Comparison of ENCODE assay signal across 8 cellular contexts in the genomic region with DNA sequence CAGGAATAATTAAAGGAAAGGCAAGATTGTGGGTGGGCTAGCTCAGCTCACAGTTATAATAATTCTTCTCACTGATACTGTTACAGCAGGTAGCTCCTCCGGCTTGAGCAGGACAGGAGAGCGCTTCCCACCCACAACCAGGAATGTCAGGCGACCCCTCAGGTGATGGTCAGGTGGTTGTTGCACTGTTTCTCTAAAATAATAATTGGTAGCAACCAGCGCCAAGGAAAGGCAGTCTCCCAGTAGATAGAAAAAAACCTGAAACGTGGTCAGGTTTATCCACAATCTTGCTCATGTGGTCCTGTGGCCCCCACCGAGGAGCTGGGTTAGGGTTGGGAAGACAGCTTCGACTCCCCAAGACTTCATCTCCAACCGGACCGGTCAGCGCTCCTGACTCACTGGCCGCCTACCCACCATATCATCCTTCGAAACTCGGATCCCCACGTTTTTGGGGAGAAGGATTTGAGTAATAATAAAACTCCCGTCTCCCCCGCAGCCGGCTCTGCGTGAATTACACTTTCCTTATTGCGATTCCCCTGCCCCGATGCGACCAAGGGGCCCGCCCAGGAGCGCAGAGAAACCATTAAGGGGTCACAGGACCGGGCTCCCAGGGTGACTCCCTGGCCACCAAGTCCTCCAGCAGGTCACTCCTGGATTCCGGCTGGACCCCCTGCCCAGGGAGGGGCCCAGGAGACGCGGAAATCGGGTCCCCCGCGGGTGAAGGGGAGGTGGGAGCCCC. TPM values are rescaled to one million over a fixed set of nuclear protein-coding genes. Genes with fewer than 3 reads are reported as not detected.
A peak's percentile ranks its signal among the peaks of the same experiment; 100 is the strongest.
DNase-seq lines count a peak whose midpoint lies in the region; ATAC-seq and TF ChIP-seq lines count a peak whose summit lies in the region.
"Not testable (repeated sequence)": the region's sequence is repeated elsewhere in the genome, so short reads cannot be mapped to it uniquely, and the experiment has no call there.

No MANE protein-coding gene starts in this region.

- H3K9ac ChIP-seq in liver (ENCODE audit: low read depth in 1 of 2, low read length in 2 of 2) = peak overlapping the region in 1 of 2 donors; percentile 4

- H3K9me3 ChIP-seq in T-helper 17 cell (ENCODE audit: control insufficient read depth, low read length, poor library complexity, severe bottlenecking); esophagus squamous epithelium; liver (ENCODE audit: control insufficient read depth in 4 of 4, low read length in 3 of 4); upper lobe of left lung: not testable (repeated sequence)

- not testable (repeated sequence) for TF ChIP-seq RAD21 in liver (IDR thresholded peaks at IDR 0.05)

- ATAC-seq in HG03108 (IDR thresholded peaks at IDR 0.05; ENCODE audit: unreplicated experiment) = peak; percentile 2
- not testable (repeated sequence) for ATAC-seq in T-helper 17 cell
- ATAC-seq in upper lobe of left lung (ENCODE audit: low FRiP score in 2 of 2) = peak in 1 of 2 donors; percentile 0

- TF ChIP-seq CTCF in esophagus squamous epithelium (IDR thresholded peaks at IDR 0.05); liver (IDR thresholded peaks at IDR 0.05; ENCODE audit: low read depth, low read length, missing input control); upper lobe of left lung (IDR thresholded peaks at IDR 0.05): not testable (repeated sequence)

- intact Hi-C loops in esophagus squamous epithelium (cut with DNase I) = not testable (repeated sequence)
- intact Hi-C loops in posterior vena cava (cut with DNase I) = loop anchor here in 1 of 2 donors (5.0 kb wide), 1 partner anchor 34 kb away; no protein-coding TSS in a partner anchor

- peaks cover 0 to 24% (median 0%) of the 10 kb centered on the region in 4 donors for H3K27me3 ChIP-seq in esophagus squamous epithelium
- H3K27me3 ChIP-seq in liver (ENCODE audit: control insufficient read depth in 4 of 4, insufficient read depth in 4 of 4, low read length in 3 of 4); upper lobe of left lung: not testable (repeated sequence)

- H3K9me3 Mint-ChIP-seq in activated naive CD8-positive, alpha-beta T cell treated with anti-CD3 and anti-CD28 coated beads for 36 hours = not testable (repeated sequence)

- peak overlapping the region; percentile 91 for H3K4me3 Mint-ChIP-seq in T-helper 17 cell
- H3K4me3 Mint-ChIP-seq in activated naive CD8-positive, alpha-beta T cell treated with anti-CD3 and anti-CD28 coated beads for 36 hours = peak overlapping the region; percentile 92

- TF ChIP-seq POLR2A in esophagus squamous epithelium (IDR thresholded peaks at IDR 0.05); upper lobe of left lung (IDR thresholded peaks at IDR 0.05): not testable (repeated sequence)

- 43 to 57% methylated on average over 5 to 8 of the region's 30 CpGs for WGBS in esophagus squamous epithelium, 2 donors
- WGBS in liver = 33% methylated on average over 15 of the region's 30 CpGs
- 52 to 72% methylated on average over 5 to 10 of the region's 30 CpGs for WGBS in upper lobe of left lung, 2 donors

- not testable (repeated sequence) for TF ChIP-seq EP300 in upper lobe of left lung (IDR thresholded peaks at IDR 0.05)

- H3K27ac Mint-ChIP-seq in T-helper 17 cell = peak overlapping the region; percentile 98
- H3K27ac Mint-ChIP-seq in activated naive CD8-positive, alpha-beta T cell treated with anti-CD3 and anti-CD28 coated beads for 36 hours = peak overlapping the region; percentile 97

- not testable (repeated sequence) for H3K36me3 Mint-ChIP-seq in T-helper 17 cell (ENCODE audit: low read depth)
- H3K36me3 Mint-ChIP-seq in activated naive CD8-positive, alpha-beta T cell treated with anti-CD3 and anti-CD28 coated beads for 36 hours = peaks cover 53% of the 10 kb centered on the region

- H3K27ac ChIP-seq in esophagus squamous epithelium = peak overlapping the region; percentile 46 to 92 (median 88)
- peak overlapping the region; percentile 3 to 92 for H3K27ac ChIP-seq in liver (ENCODE audit: low read depth in 1 of 2, low read length in 2 of 2)
- peak overlapping the region; percentile 61 to 97 (median 94) for H3K27ac ChIP-seq in upper lobe of left lung

- peaks cover 18 to 75% (median 19%) of the 10 kb centered on the region in 3 donors for H3K4me1 ChIP-seq in esophagus squamous epithelium
- peaks cover 0 to 34% (median 14%) of the 10 kb centered on the region in 4 donors for H3K4me1 ChIP-seq in liver (ENCODE audit: control insufficient read depth in 4 of 4, insufficient read depth in 4 of 4, low read length in 3 of 4)
- H3K4me1 ChIP-seq in upper lobe of left lung = peaks cover 30 to 53% (median 35%) of the 10 kb centered on the region in 4 donors

- peak; percentile 48 for DNase-seq in EL
- DNase-seq in T-helper 17 cell; activated naive CD8-positive, alpha-beta T cell treated with anti-CD3 and anti-CD28 coated beads for 36 hours; esophagus squamous epithelium (lab: John Stamatoyannopoulos, UW); upper lobe of left lung: not testable (repeated sequence)
- peak; percentile 69 for DNase-seq in posterior vena cava (ENCODE audit: low spot score)

- H3K4me1 Mint-ChIP-seq in T-helper 17 cell = peaks cover 42% of the 10 kb centered on the region
- peaks cover 30% of the 10 kb centered on the region for H3K4me1 Mint-ChIP-seq in activated naive CD8-positive, alpha-beta T cell treated with anti-CD3 and anti-CD28 coated beads for 36 hours

- H3K27me3 Mint-ChIP-seq in T-helper 17 cell; activated naive CD8-positive, alpha-beta T cell treated with anti-CD3 and anti-CD28 coated beads for 36 hours: not testable (repeated sequence)

- peak overlapping the region in 3 of 4 donors; percentile 30 to 77 (median 55) for H3K4me3 ChIP-seq in esophagus squamous epithelium
- not testable (repeated sequence) for H3K4me3 ChIP-seq in liver (ENCODE audit: low read depth in 1 of 3, low read length in 3 of 3)
- peak overlapping the region in 3 of 4 donors; percentile 13 to 37 (median 24) for H3K4me3 ChIP-seq in upper lobe of left lung

- H3K36me3 ChIP-seq in esophagus squamous epithelium; liver (ENCODE audit: control insufficient read depth in 4 of 4, insufficient read depth in 3 of 4, low read depth in 1 of 4, low read length in 3 of 4); upper lobe of left lung: not testable (repeated sequence)

RNA-seq across cellular contexts. Expression of gene IFITM3, which starts 2.8 kb away (rescaled TPM):
- total RNA-seq in T-helper 17 cell = 10 to 100 TPM in 1 of 2 donors, 1 to 10 TPM in 1; 2.5 to 25.2 TPM
- total RNA-seq in activated naive CD8-positive, alpha-beta T cell treated with anti-CD3 and anti-CD28 coated beads for 36 hours = 10 to 100 TPM; 93.0 to 96.1 TPM
- 100 to 1,000 TPM in 2 of 4 donors, 10 to 100 TPM in 2; 45.3 to 159 (median 113) TPM for total RNA-seq in esophagus squamous epithelium
- 100 to 1,000 TPM in 1 of 2 donors, 10 to 100 TPM in 1; 48.6 to 105 TPM for total RNA-seq in liver
- polyA plus RNA-seq in liver = 1,000 to 10,000 TPM; 2,070 to 2,255 TPM
- total RNA-seq in posterior vena cava = 1,000 to 10,000 TPM; 1,080 to 1,276 TPM
- 100 to 1,000 TPM; 132 to 860 (median 360) TPM for total RNA-seq in upper lobe of left lung

RNA-seq across cellular contexts. Expression of gene IFITM1, which starts 4.0 kb away (rescaled TPM):
- total RNA-seq in T-helper 17 cell = 100 to 1,000 TPM; 344 to 363 TPM
- total RNA-seq in activated naive CD8-positive, alpha-beta T cell treated with anti-CD3 and anti-CD28 coated beads for 36 hours = 100 to 1,000 TPM; 345 to 356 TPM
- 100 to 1,000 TPM in 1 of 4 donors, 10 to 100 TPM in 3; 26.3 to 133 (median 60.0) TPM for total RNA-seq in esophagus squamous epithelium
- total RNA-seq in liver = 10 to 100 TPM; 12.6 to 37.4 TPM
- polyA plus RNA-seq in liver = 100 to 1,000 TPM in 1 of 2 donors, 10 to 100 TPM in 1; 96.0 to 113 TPM
- 100 to 1,000 TPM; 205 to 275 TPM for total RNA-seq in posterior vena cava
- 100 to 1,000 TPM in 1 of 6 donors, 10 to 100 TPM in 5; 16.8 to 119 (median 74.5) TPM for total RNA-seq in upper lobe of left lung

RNA-seq across cellular contexts. Expression of gene IFITM2, which starts 10.2 kb away (rescaled TPM):
- total RNA-seq in T-helper 17 cell (100 to 1,000 TPM; 550 to 570 TPM), esophagus squamous epithelium (10 to 100 TPM; 14.4 to 67.5 (median 50.3) TPM), liver (10 to 100 TPM in 1 of 2 donors, 1 to 10 TPM in 1; 8.5 to 49.0 TPM), posterior vena cava (100 to 1,000 TPM; 647 to 724 TPM), upper lobe of left lung (100 to 1,000 TPM; 113 to 704 (median 271) TPM)
- 100 to 1,000 TPM; 474 to 496 TPM for total RNA-seq in activated naive CD8-positive, alpha-beta T cell treated with anti-CD3 and anti-CD28 coated beads for 36 hours
- 1,000 to 10,000 TPM in 1 of 2 donors, 100 to 1,000 TPM in 1; 759 to 1,441 TPM for polyA plus RNA-seq in liver

RNA-seq across cellular contexts. Expression of gene IFITM5, which starts 18.5 kb away (rescaled TPM):
- not detected for total RNA-seq in T-helper 17 cell
- total RNA-seq in activated naive CD8-positive, alpha-beta T cell treated with anti-CD3 and anti-CD28 coated beads for 36 hours = not detected
- total RNA-seq in esophagus squamous epithelium = not detected
- total RNA-seq in liver = not detected
- not detected for polyA plus RNA-seq in liver
- not detected for total RNA-seq in posterior vena cava
- total RNA-seq in upper lobe of left lung = not detected

RNA-seq across cellular contexts. Expression of gene PGGHG, which starts 28.9 kb away (rescaled TPM):
- 100 to 1,000 TPM; 317 to 350 TPM for total RNA-seq in T-helper 17 cell
- 100 to 1,000 TPM; 206 to 209 TPM for total RNA-seq in activated naive CD8-positive, alpha-beta T cell treated with anti-CD3 and anti-CD28 coated beads for 36 hours
- total RNA-seq in esophagus squamous epithelium = 10 to 100 TPM in 1 of 4 donors, 1 to 10 TPM in 3; 5.3 to 15.3 (median 5.9) TPM
- 10 to 100 TPM in 1 of 2 donors, 1 to 10 TPM in 1; 1.3 to 11.4 TPM for total RNA-seq in liver
- 1 to 10 TPM; 5.4 to 9.6 TPM for polyA plus RNA-seq in liver
- total RNA-seq in posterior vena cava = 10 to 100 TPM; 18.8 to 20.7 TPM
- 100 to 1,000 TPM in 2 of 6 donors, 10 to 100 TPM in 4; 34.1 to 535 (median 65.2) TPM for total RNA-seq in upper lobe of left lung
